In genomic region chr20:63421094-63421692, GRCh38 we compare ENCODE assay signal across 35 cellular contexts. TPM values are rescaled to one million over a fixed set of nuclear protein-coding genes. Genes with fewer than 3 reads are reported as not detected.
"Had no signal": no experiment of that assay in that cellular context is flagged by ENCODE, and none has a peak within 500 bp of the region (broad histone marks: within the 10 kb centered on the region; RNA-seq: fewer than 3 reads in every experiment).

No MANE protein-coding gene starts in this region.

- H3K9me3 ChIP-seq: colonic mucosa, esophagus squamous epithelium, gastroesophageal sphincter had no signal

- H3K4me1 ChIP-seq: ascending aorta, breast epithelium, colonic mucosa, esophagus squamous epithelium, gastroesophageal sphincter, heart right ventricle had no signal

- H3K4me3 ChIP-seq: ascending aorta, breast epithelium, cardiac muscle cell, colonic mucosa, esophagus squamous epithelium, gastroesophageal sphincter, heart right ventricle had no signal

- H3K9me3 Mint-ChIP-seq: activated CD4-positive, alpha-beta memory T cell treated with anti-CD3 and anti-CD28 coated beads, Interleukin-2, amount 10 ng/mL, durations not matched to agents 7 days and 5 days; activated CD4-positive, alpha-beta T cell treated with anti-CD3 and anti-CD28 coated beads, Interleukin-2, amount 10 ng/mL, durations not matched to agents 7 days and 5 days; activated naive CD4-positive, alpha-beta T cell treated with anti-CD3 and anti-CD28 coated beads, Interleukin-2, amount 10 ng/mL, durations not matched to agents 7 days and 5 days; activated naive CD4-positive, alpha-beta T cell treated with anti-CD3 and anti-CD28 coated beads, Interleukin-2, amount 50 U/mL, for 72 hours; activated naive CD8-positive, alpha-beta T cell treated with anti-CD3 and anti-CD28 coated beads, Interleukin-2, amount 10 ng/mL, durations not matched to agents 7 days and 5 days; activated T-cell treated with anti-CD3 and anti-CD28 coated beads, Interleukin-2, amount 50 U/mL, for 24 hours; activated T-cell treated with anti-CD3 and anti-CD28 coated beads, Interleukin-2, amount 50 U/mL, for 72 hours had no signal

- H3K27ac Mint-ChIP-seq: activated CD4-positive, alpha-beta memory T cell treated with anti-CD3 and anti-CD28 coated beads, Interleukin-2, amount 10 ng/mL, durations not matched to agents 7 days and 5 days; activated CD4-positive, alpha-beta T cell treated with anti-CD3 and anti-CD28 coated beads, Interleukin-2, amount 10 ng/mL, durations not matched to agents 7 days and 5 days; activated naive CD4-positive, alpha-beta T cell treated with anti-CD3 and anti-CD28 coated beads, Interleukin-2, amount 10 ng/mL, durations not matched to agents 7 days and 5 days; activated naive CD4-positive, alpha-beta T cell treated with anti-CD3 and anti-CD28 coated beads, Interleukin-2, amount 50 U/mL, for 72 hours; activated naive CD8-positive, alpha-beta T cell treated with anti-CD3 and anti-CD28 coated beads, Interleukin-2, amount 10 ng/mL, durations not matched to agents 7 days and 5 days; activated T-cell treated with anti-CD3 and anti-CD28 coated beads, Interleukin-2, amount 50 U/mL, for 24 hours; activated T-cell treated with anti-CD3 and anti-CD28 coated beads, Interleukin-2, amount 50 U/mL, for 72 hours; brain; T-helper 17 cell; WTC11 had no signal

- DNase-seq: activated CD4-positive, alpha-beta memory T cell treated with anti-CD3 and anti-CD28 coated beads, Interleukin-2, amount 10 ng/mL, durations not matched to agents 7 days and 5 days; activated CD4-positive, alpha-beta T cell treated with anti-CD3 and anti-CD28 coated beads for 1 hour; activated CD4-positive, alpha-beta T cell treated with anti-CD3 and anti-CD28 coated beads for 4 hours; activated CD4-positive, alpha-beta T cell treated with anti-CD3 and anti-CD28 coated beads, Interleukin-2, amount 10 ng/mL, durations not matched to agents 7 days and 5 days; activated CD4-positive, alpha-beta T cell treated with anti-CD3 and anti-CD28 coated beads, Interleukin-2, amount 50 U/mL, for 4 hours; activated CD8-positive, alpha-beta memory T cell treated with anti-CD3 and anti-CD28 coated beads, Interleukin-2, amount 50 U/mL, for 48 hours; activated gamma-delta T cell; activated naive CD4-positive, alpha-beta T cell; activated naive CD4-positive, alpha-beta T cell treated with anti-CD3 and anti-CD28 coated beads, Interleukin-2, amount 10 ng/mL, durations not matched to agents 7 days and 5 days; activated naive CD8-positive, alpha-beta T cell treated with anti-CD3 and anti-CD28 coated beads, Interleukin-2, amount 10 ng/mL, durations not matched to agents 7 days and 5 days; activated T-cell treated with anti-CD3 and anti-CD28 coated beads for 4 hours; activated T-cell treated with anti-CD3 and anti-CD28 coated beads, Interleukin-2, amount 50 U/mL, for 24 hours; activated T-cell treated with anti-CD3 and anti-CD28 coated beads, Interleukin-2, amount 50 U/mL, for 72 hours; central memory CD4-positive, alpha-beta T cell; cerebellar nuclear complex; colonic mucosa; effector CD8-positive, alpha-beta T cell; esophagus squamous epithelium; foreskin melanocyte; heart right ventricle; T-helper 17 cell had no signal

- H3K4me3 Mint-ChIP-seq: activated CD4-positive, alpha-beta memory T cell treated with anti-CD3 and anti-CD28 coated beads, Interleukin-2, amount 10 ng/mL, durations not matched to agents 7 days and 5 days; activated CD4-positive, alpha-beta T cell treated with anti-CD3 and anti-CD28 coated beads, Interleukin-2, amount 10 ng/mL, durations not matched to agents 7 days and 5 days; activated naive CD4-positive, alpha-beta T cell treated with anti-CD3 and anti-CD28 coated beads, Interleukin-2, amount 10 ng/mL, durations not matched to agents 7 days and 5 days; activated naive CD8-positive, alpha-beta T cell treated with anti-CD3 and anti-CD28 coated beads, Interleukin-2, amount 10 ng/mL, durations not matched to agents 7 days and 5 days; activated T-cell treated with anti-CD3 and anti-CD28 coated beads, Interleukin-2, amount 50 U/mL, for 24 hours; activated T-cell treated with anti-CD3 and anti-CD28 coated beads, Interleukin-2, amount 50 U/mL, for 72 hours; brain; T-helper 17 cell; WTC11 had no signal

- H3K27me3 ChIP-seq: ascending aorta, cardiac muscle cell, colonic mucosa had no signal

- H3K27me3 Mint-ChIP-seq: activated CD4-positive, alpha-beta memory T cell treated with anti-CD3 and anti-CD28 coated beads, Interleukin-2, amount 10 ng/mL, durations not matched to agents 7 days and 5 days; activated CD4-positive, alpha-beta T cell treated with anti-CD3 and anti-CD28 coated beads, Interleukin-2, amount 10 ng/mL, durations not matched to agents 7 days and 5 days; activated naive CD8-positive, alpha-beta T cell treated with anti-CD3 and anti-CD28 coated beads, Interleukin-2, amount 10 ng/mL, durations not matched to agents 7 days and 5 days; brain had no signal

- H3K36me3 Mint-ChIP-seq: activated naive CD4-positive, alpha-beta T cell treated with anti-CD3 and anti-CD28 coated beads, Interleukin-2, amount 10 ng/mL, durations not matched to agents 7 days and 5 days; activated naive CD4-positive, alpha-beta T cell treated with anti-CD3 and anti-CD28 coated beads, Interleukin-2, amount 50 U/mL, for 72 hours; activated naive CD8-positive, alpha-beta T cell treated with anti-CD3 and anti-CD28 coated beads, Interleukin-2, amount 10 ng/mL, durations not matched to agents 7 days and 5 days had no signal

- H3K27ac ChIP-seq: ascending aorta, breast epithelium, cardiac muscle cell, colonic mucosa, epithelial cell of prostate, esophagus squamous epithelium, gastroesophageal sphincter, heart right ventricle had no signal

- ATAC-seq: activated naive CD4-positive, alpha-beta T cell treated with anti-CD3 and anti-CD28 coated beads, Interleukin-2, amount 50 U/mL, for 72 hours; activated T-cell treated with anti-CD3 and anti-CD28 coated beads, Interleukin-2, amount 50 U/mL, for 72 hours; gastroesophageal sphincter; heart right ventricle; T-helper 17 cell; WTC11 had no signal

- H3K36me3 ChIP-seq: ascending aorta, breast epithelium, cardiac muscle cell, colonic mucosa, esophagus squamous epithelium, gastroesophageal sphincter, heart right ventricle had no signal

- FAIRE-seq: endometrium, endothelial cell of umbilical vein had no signal

- H3K4me1 Mint-ChIP-seq: activated CD4-positive, alpha-beta memory T cell treated with anti-CD3 and anti-CD28 coated beads, Interleukin-2, amount 10 ng/mL, durations not matched to agents 7 days and 5 days; activated CD4-positive, alpha-beta T cell treated with anti-CD3 and anti-CD28 coated beads, Interleukin-2, amount 10 ng/mL, durations not matched to agents 7 days and 5 days; activated naive CD4-positive, alpha-beta T cell treated with anti-CD3 and anti-CD28 coated beads, Interleukin-2, amount 10 ng/mL, durations not matched to agents 7 days and 5 days; activated naive CD8-positive, alpha-beta T cell treated with anti-CD3 and anti-CD28 coated beads, Interleukin-2, amount 10 ng/mL, durations not matched to agents 7 days and 5 days; T-helper 17 cell had no signal

RNA-seq across cellular contexts. Expression of gene KCNQ2, which starts 51.3 kb away (rescaled TPM):
- total RNA-seq: activated CD4-positive, alpha-beta memory T cell treated with anti-CD3 and anti-CD28 coated beads, Interleukin-2, amount 10 ng/mL, durations not matched to agents 7 days and 5 days; ascending aorta; breast epithelium; dermis microvascular lymphatic vessel endothelial cell; endothelial cell of umbilical vein; esophagus squamous epithelium; fibroblast of lung; fibroblast of villous mesenchyme; glomerular endothelial cell; T-helper 17 cell had no signal
- polyA plus RNA-seq: endothelial cell of umbilical vein, fibroblast of lung had no signal
